8 cellular contexts compared by ENCODE assay signal in the genomic region with DNA sequence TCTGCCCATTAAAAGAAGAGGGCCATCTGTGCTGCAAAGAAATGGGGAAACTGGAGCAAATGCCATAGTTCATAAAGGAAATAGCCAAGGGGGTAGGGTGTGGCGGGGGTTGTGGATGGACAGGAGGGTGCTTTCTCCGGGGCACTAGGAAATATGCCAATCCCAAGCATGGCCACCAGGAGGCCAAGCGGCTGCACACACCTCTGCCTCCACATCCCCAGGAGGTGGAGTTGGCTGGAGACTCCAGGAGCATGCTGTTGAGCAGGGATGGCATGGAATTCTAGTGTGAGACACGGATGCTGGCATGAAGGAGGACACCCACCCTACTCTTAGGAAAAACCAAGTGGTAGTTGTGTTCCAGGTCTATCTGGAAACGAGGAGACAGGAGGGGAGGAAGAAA. TPM values are rescaled to one million over a fixed set of nuclear protein-coding genes. Genes with fewer than 3 reads are reported as not detected.
DNase-seq lines count a peak whose midpoint lies in the region; ATAC-seq, FAIRE-seq and TF ChIP-seq lines count a peak whose summit lies in the region.

No MANE protein-coding gene starts in this region.

- H4K20me1 ChIP-seq in OCI-LY7 (ENCODE audit: insufficient read depth, low read length): no peaks in the 10 kb centered on the region
- no peaks in the 10 kb centered on the region for H4K20me1 ChIP-seq in HepG2 (ENCODE audit: insufficient read depth, low read length)

- no peaks in the 10 kb centered on the region for H3K79me2 ChIP-seq in OCI-LY7 (ENCODE audit: insufficient read depth, low read depth, low read length)
- no peaks in the 10 kb centered on the region for H3K79me2 ChIP-seq in HepG2 (ENCODE audit: insufficient read depth, low read length)

- ATAC-seq in HepG2 (peak; percentile 98), GM18867 (IDR thresholded peaks at IDR 0.05; ENCODE audit: unreplicated experiment) (no peak), GM21737 (IDR thresholded peaks at IDR 0.05; ENCODE audit: unreplicated experiment) (no peak)

- CTCF ChIA-PET in OCI-LY7 (lab: Charles Lee; ENCODE audit: unreplicated experiment) (interaction anchor here (0.6 kb wide), 1 partner anchor 391 kb away, joined by 3 read pairs; no protein-coding TSS in a partner anchor), HepG2 (lab: Yijun Ruan, JAX; ENCODE audit: low intra/inter-chr PET ratio, low total read pairs) (interaction anchor here (1.4 kb wide), 1 partner anchor 88 kb away, joined by 23 read pairs; no protein-coding TSS in a partner anchor)

- no peak overlapping the region for H3K4me3 ChIP-seq in OCI-LY7 (ENCODE audit: low read depth, low read length, poor library complexity, severe bottlenecking)
- no peak overlapping the region for H3K4me3 ChIP-seq in adipocyte (ENCODE audit: low read length)
- no peak overlapping the region for H3K4me3 ChIP-seq in HepG2 (replicated peaks in 1 of 3; ENCODE audit: insufficient read depth in 1 of 3, low read depth in 2 of 3, low read length in 3 of 3)

- H3K9ac ChIP-seq in adipocyte (ENCODE audit: low read length) (peak overlapping the region; percentile 5), HepG2 (ENCODE audit: insufficient read depth, low read depth, low read length) (no peak overlapping the region)

- in situ Hi-C loops in HepG2 (cut with HindIII; ENCODE audit: extremely low pct_ligation_motif_present, low pct_unique_long_range_greater_than_20kb): loop anchor here (5.0 kb wide), 1 partner anchor 89 kb away; no protein-coding TSS in a partner anchor

- no peaks in the 10 kb centered on the region for H3K9me2 ChIP-seq in OCI-LY7 (ENCODE audit: insufficient read depth, low read length)

- H3K27ac ChIP-seq in OCI-LY7 (ENCODE audit: low read depth, low read length, poor library complexity, severe bottlenecking): no peak overlapping the region
- H3K27ac ChIP-seq in HepG2 (ENCODE audit: extremely low read length, insufficient read depth, low read length): no peak overlapping the region

- TF ChIP-seq POLR2A in HepG2 (IDR thresholded peaks at IDR 0.05; ENCODE audit: insufficient read depth in 1 of 2, low read depth in 2 of 2, low read length in 2 of 2): no peak

- no peaks in the 10 kb centered on the region for H3K4me1 ChIP-seq in OCI-LY7 (ENCODE audit: insufficient read depth, low read length, poor library complexity, severe bottlenecking)
- H3K4me1 ChIP-seq in adipocyte (ENCODE audit: control insufficient read depth, insufficient read depth, low read length): peaks cover 60% of the 10 kb centered on the region
- no peaks in the 10 kb centered on the region for H3K4me1 ChIP-seq in HepG2 (ENCODE audit: insufficient read depth, low read length)

- H3K4me2 ChIP-seq in OCI-LY7 (ENCODE audit: low read length): no peak overlapping the region
- no peak overlapping the region for H3K4me2 ChIP-seq in HepG2 (ENCODE audit: low read depth, low read length)

- TF ChIP-seq RAD21 in HepG2 (CRISPR knock-in tag; IDR thresholded peaks at IDR 0.05): peak; percentile 32; the same call in 1 of the 2 replicates

- no peak overlapping the region for H3K27ac Mint-ChIP-seq in activated T-helper 1 cell treated with anti-CD3 and anti-CD28 coated beads, Interleukin-12 subunit alpha, Interleukin-12 subunit beta, Interleukin-2, Interleukin-4 antibody, amounts not matched to agents 30 ng/mL and 10 ng/mL and 1 ng/mL, durations not matched to agents 14 hours and 24 hours and 36 hours

- no peaks in the 10 kb centered on the region for H3K9me3 Mint-ChIP-seq in activated T-helper 1 cell treated with anti-CD3 and anti-CD28 coated beads, Interleukin-12 subunit alpha, Interleukin-12 subunit beta, Interleukin-2, Interleukin-4 antibody, amounts not matched to agents 30 ng/mL and 10 ng/mL and 1 ng/mL, durations not matched to agents 14 hours and 24 hours and 36 hours

- TF ChIP-seq EP300 in HepG2 (IDR thresholded peaks at IDR 0.05; ENCODE audit: low read depth in 2 of 2, low read length in 2 of 2) (no peak), HepG2 (CRISPR knock-in tag; IDR thresholded peaks at IDR 0.05; ENCODE audit: borderline replicate concordance) (no peak)

- no peak for FAIRE-seq in HepG2 (lab: Jason Lieb, UNC)

- TF ChIP-seq CTCF in OCI-LY7 (conservative IDR thresholded peaks at IDR 0.05; ENCODE audit: low read length) (peak; percentile 69), HepG2 (CRISPR knock-in tag; IDR thresholded peaks at IDR 0.05) (peak; percentile 63)

- H3K27me3 ChIP-seq in adipocyte (replicated peaks; ENCODE audit: control insufficient read depth, insufficient read depth, low read length) (no peaks in the 10 kb centered on the region), HepG2 (ENCODE audit: control insufficient read depth in 1 of 2, insufficient read depth in 2 of 2, low read length in 2 of 2) (peaks cover 2 to 27% of the 10 kb centered on the region in 2 experiments; a peak in 3 of 5 replicates)

- H3K9me3 ChIP-seq in OCI-LY7 (ENCODE audit: low read length): no peaks in the 10 kb centered on the region
- H3K9me3 ChIP-seq in adipocyte (ENCODE audit: control insufficient read depth, low read length): no peaks in the 10 kb centered on the region
- H3K9me3 ChIP-seq in HepG2 (ENCODE audit: low read length): no peaks in the 10 kb centered on the region

- POLR2A ChIA-PET in OCI-LY7 (lab: Charles Lee): interaction anchor here (0.6 to 0.8 kb wide), 3 partner anchors 8 to 231 kb away, joined by 3 to 10 read pairs (median 4); no protein-coding TSS in a partner anchor
- POLR2A ChIA-PET in HepG2 (lab: Yijun Ruan, JAX): no interaction called here

- no TSS peak for BruUV-seq in OCI-LY7 (replicated peaks; lab: Mats Ljungman, UMichigan)
- no TSS peak for BruUV-seq in HepG2 (replicated peaks; lab: Mats Ljungman, UMichigan)

- peaks cover 8% of the 10 kb centered on the region for H3K4me1 Mint-ChIP-seq in activated T-helper 1 cell treated with anti-CD3 and anti-CD28 coated beads, Interleukin-12 subunit alpha, Interleukin-12 subunit beta, Interleukin-2, Interleukin-4 antibody, amounts not matched to agents 30 ng/mL and 10 ng/mL and 1 ng/mL, durations not matched to agents 14 hours and 24 hours and 36 hours (ENCODE audit: low read depth)

- no peaks in the 10 kb centered on the region for H3K36me3 Mint-ChIP-seq in activated T-helper 1 cell treated with anti-CD3 and anti-CD28 coated beads, Interleukin-12 subunit alpha, Interleukin-12 subunit beta, Interleukin-2, Interleukin-4 antibody, amounts not matched to agents 30 ng/mL and 10 ng/mL and 1 ng/mL, durations not matched to agents 14 hours and 24 hours and 36 hours (ENCODE audit: low read depth)

- no peak overlapping the region for H2AFZ ChIP-seq in OCI-LY7 (ENCODE audit: low read length)
- no peak overlapping the region for H2AFZ ChIP-seq in HepG2 (ENCODE audit: low read length)

- H3K4me3 Mint-ChIP-seq in activated T-helper 1 cell treated with anti-CD3 and anti-CD28 coated beads, Interleukin-12 subunit alpha, Interleukin-12 subunit beta, Interleukin-2, Interleukin-4 antibody, amounts not matched to agents 30 ng/mL and 10 ng/mL and 1 ng/mL, durations not matched to agents 14 hours and 24 hours and 36 hours: no peak overlapping the region

- H3K36me3 ChIP-seq in OCI-LY7 (ENCODE audit: insufficient read depth, low read length): no peaks in the 10 kb centered on the region
- H3K36me3 ChIP-seq in adipocyte (ENCODE audit: control insufficient read depth, insufficient read depth, low read length, severe bottlenecking): peaks cover 38% of the 10 kb centered on the region
- no peaks in the 10 kb centered on the region for H3K36me3 ChIP-seq in HepG2 (replicated peaks in 1 of 2; ENCODE audit: control insufficient read depth in 1 of 2, insufficient read depth in 2 of 2, low read length in 2 of 2)

- DNase-seq in activated T-helper 1 cell treated with Interleukin-2 at 50 U/mL for 16 hours (ENCODE audit: low read depth) (peak; percentile 5), OCI-LY7 (ENCODE audit: low spot score) (peak; percentile 23), adipocyte (ENCODE audit: low read depth) (peak; percentile 64), HepG2 (ENCODE audit: low spot score) (peak; percentile 21), cortex of kidney (lab: John Stamatoyannopoulos, UW) (no peak)
- DNase-seq in activated T-helper 1 cell treated with anti-CD3 and anti-CD28 coated beads, Interleukin-12 subunit alpha, Interleukin-12 subunit beta, Interleukin-2, Interleukin-4 antibody, amounts not matched to agents 30 ng/mL and 10 ng/mL and 1 ng/mL, durations not matched to agents 14 hours and 24 hours and 36 hours (ENCODE audit: low spot score): no peak

- WGBS in HepG2 (ENCODE audit: low lambda C conversion rate): 12% methylated on average over 5 of the region's 5 CpGs

- H3K27me3 Mint-ChIP-seq in activated T-helper 1 cell treated with anti-CD3 and anti-CD28 coated beads, Interleukin-12 subunit alpha, Interleukin-12 subunit beta, Interleukin-2, Interleukin-4 antibody, amounts not matched to agents 30 ng/mL and 10 ng/mL and 1 ng/mL, durations not matched to agents 14 hours and 24 hours and 36 hours (ENCODE audit: insufficient read depth): peaks cover 6% of the 10 kb centered on the region

- intact Hi-C loops in activated T-helper 1 cell treated with anti-CD3 and anti-CD28 coated beads, Interleukin-12 subunit alpha, Interleukin-12 subunit beta, Interleukin-2, Interleukin-4 antibody, amounts not matched to agents 30 ng/mL and 10 ng/mL and 1 ng/mL, durations not matched to agents 14 hours and 24 hours and 36 hours (cut with micrococcal nuclease): no loop called here
- intact Hi-C loops in OCI-LY7 (cut with micrococcal nuclease; ENCODE audit: unreplicated experiment): loop anchor here (10.0 kb wide), 1 partner anchor 91 kb away; no protein-coding TSS in a partner anchor
- intact Hi-C loops in HepG2 (cut with micrococcal nuclease; ENCODE audit: unreplicated experiment): loop anchor here (1.0 kb wide), 1 partner anchor 88 kb away; no protein-coding TSS in a partner anchor

RNA-seq across cellular contexts. Expression of a gene that starts 25.2 kb away (rescaled TPM):
- total RNA-seq in activated T-helper 1 cell treated with anti-CD3 and anti-CD28 coated beads, Interleukin-12 subunit alpha, Interleukin-12 subunit beta, Interleukin-2, Interleukin-4 antibody, amounts not matched to agents 30 ng/mL and 10 ng/mL and 1 ng/mL, durations not matched to agents 14 hours and 24 hours and 36 hours: 0.16 and 0.34 TPM in 2 replicates
- total RNA-seq in OCI-LY7 (2014; rRNA removed; shearing (Covaris generic)): not detected in 2 replicates
- total RNA-seq in OCI-LY7 (2022) (not detected in 2 replicates), HepG2 (2016; rRNA removed; fragmentation: Illumina TruSeq; extraction: Trizol) (not detected in 2 replicates)
- not detected in 2 replicates for total RNA-seq in HepG2 (2016; cell fraction: cytosol; rRNA removed; fragmentation: Illumina TruSeq; extraction: Trizol; ENCODE audit: low read depth)
- total RNA-seq in HepG2 (2016; cell fraction: insoluble cytoplasmic fraction; rRNA removed; fragmentation: Illumina TruSeq; extraction: Trizol): 0.02 TPM in 1 of 2 replicates, not detected in the other
- not detected in 2 replicates for total RNA-seq in HepG2 (2016; cell fraction: membrane; rRNA removed; fragmentation: Illumina TruSeq; extraction: Trizol)
- not detected in 2 replicates for total RNA-seq in HepG2 (2016; cell fraction: nucleus; rRNA removed; fragmentation: Illumina TruSeq; extraction: Trizol)
- polyA plus RNA-seq in HepG2 (2011; rRNA removed): 0.11 TPM in 1 of 2 replicates, not detected in the other
- polyA plus RNA-seq in HepG2 (2011; cell fraction: cytosol; rRNA removed): not detected in 2 replicates
- 0.05 TPM in 1 of 2 replicates, not detected in the other for polyA plus RNA-seq in HepG2 (2011; cell fraction: nucleus; rRNA removed)
- polyA plus RNA-seq in HepG2 (2012): 0.20 TPM in 1 of 2 replicates, not detected in the other
- polyA plus RNA-seq in HepG2 (2016; cell fraction: cytosol; fragmentation: Illumina TruSeq; extraction: Trizol; ENCODE audit: low read depth): not detected in 2 replicates
- not detected in 2 replicates for polyA plus RNA-seq in HepG2 (2016; cell fraction: insoluble cytoplasmic fraction; fragmentation: Illumina TruSeq; extraction: Trizol; ENCODE audit: low read depth)
- not detected in 2 replicates for polyA plus RNA-seq in HepG2 (2016; cell fraction: membrane; fragmentation: Illumina TruSeq; extraction: Trizol; ENCODE audit: low read depth)
- not detected in 2 replicates for polyA plus RNA-seq in HepG2 (2016; cell fraction: nucleus; fragmentation: Illumina TruSeq; extraction: Trizol; ENCODE audit: insufficient read depth, low read depth)
- polyA minus RNA-seq in HepG2 (2011; rRNA and poly(A)+ RNA removed; ENCODE audit: low replicate concordance): 0.10 and 7.0 TPM in 2 replicates
- polyA minus RNA-seq in HepG2 (2011; cell fraction: cytosol; rRNA and poly(A)+ RNA removed): not detected in 2 replicates
- polyA minus RNA-seq in HepG2 (2011; cell fraction: nucleus; rRNA and poly(A)+ RNA removed): not detected in 2 replicates

RNA-seq across cellular contexts. Expression of a gene that starts 54.3 kb away (rescaled TPM):
- 215 and 230 TPM in 2 replicates for total RNA-seq in activated T-helper 1 cell treated with anti-CD3 and anti-CD28 coated beads, Interleukin-12 subunit alpha, Interleukin-12 subunit beta, Interleukin-2, Interleukin-4 antibody, amounts not matched to agents 30 ng/mL and 10 ng/mL and 1 ng/mL, durations not matched to agents 14 hours and 24 hours and 36 hours
- total RNA-seq in OCI-LY7 (2014; rRNA removed; shearing (Covaris generic)): 194 and 244 TPM in 2 replicates
- total RNA-seq in OCI-LY7 (2022): 213 and 233 TPM in 2 replicates
- 258 and 374 TPM in 2 replicates for total RNA-seq in HepG2 (2016; rRNA removed; fragmentation: Illumina TruSeq; extraction: Trizol)
- 42.9 and 47.7 TPM in 2 replicates for total RNA-seq in HepG2 (2016; cell fraction: cytosol; rRNA removed; fragmentation: Illumina TruSeq; extraction: Trizol; ENCODE audit: low read depth)
- total RNA-seq in HepG2 (2016; cell fraction: insoluble cytoplasmic fraction; rRNA removed; fragmentation: Illumina TruSeq; extraction: Trizol): 255 and 390 TPM in 2 replicates
- 101 TPM in 2 replicates for total RNA-seq in HepG2 (2016; cell fraction: membrane; rRNA removed; fragmentation: Illumina TruSeq; extraction: Trizol)
- total RNA-seq in HepG2 (2016; cell fraction: nucleus; rRNA removed; fragmentation: Illumina TruSeq; extraction: Trizol): 105 and 106 TPM in 2 replicates
- polyA plus RNA-seq in HepG2 (2011; rRNA removed): 118 and 137 TPM in 2 replicates
- polyA plus RNA-seq in HepG2 (2011; cell fraction: cytosol; rRNA removed): 25.5 and 41.9 TPM in 2 replicates
- 11.4 and 17.2 TPM in 2 replicates for polyA plus RNA-seq in HepG2 (2011; cell fraction: nucleus; rRNA removed)
- polyA plus RNA-seq in HepG2 (2012): 154 and 171 TPM in 2 replicates
- polyA plus RNA-seq in HepG2 (2016; cell fraction: cytosol; fragmentation: Illumina TruSeq; extraction: Trizol; ENCODE audit: low read depth): 42.7 and 48.8 TPM in 2 replicates
- 390 and 432 TPM in 2 replicates for polyA plus RNA-seq in HepG2 (2016; cell fraction: insoluble cytoplasmic fraction; fragmentation: Illumina TruSeq; extraction: Trizol; ENCODE audit: low read depth)
- polyA plus RNA-seq in HepG2 (2016; cell fraction: membrane; fragmentation: Illumina TruSeq; extraction: Trizol; ENCODE audit: low read depth): 75.4 and 87.3 TPM in 2 replicates
- polyA plus RNA-seq in HepG2 (2016; cell fraction: nucleus; fragmentation: Illumina TruSeq; extraction: Trizol; ENCODE audit: insufficient read depth, low read depth): 144 and 145 TPM in 2 replicates
- 32.5 and 95.8 TPM in 2 replicates for polyA minus RNA-seq in HepG2 (2011; rRNA and poly(A)+ RNA removed; ENCODE audit: low replicate concordance)
- 80.3 and 89.3 TPM in 2 replicates for polyA minus RNA-seq in HepG2 (2011; cell fraction: cytosol; rRNA and poly(A)+ RNA removed)
- polyA minus RNA-seq in HepG2 (2011; cell fraction: nucleus; rRNA and poly(A)+ RNA removed): 53.6 and 57.8 TPM in 2 replicates

Comparison
In these comparisons a context has a peak if more than half of its experiments do, and no peak if none do; other contexts are left out.
1. DNase-seq: peak in activated T-helper 1 cell treated with Interleukin-2 at 50 U/mL for 16 hours (single experiment), OCI-LY7 (single experiment), adipocyte (single experiment) and HepG2 (single experiment); none in activated T-helper 1 cell treated with anti-CD3 and anti-CD28 coated beads, Interleukin-12 subunit alpha, Interleukin-12 subunit beta, Interleukin-2, Interleukin-4 antibody, amounts not matched to agents 30 ng/mL and 10 ng/mL and 1 ng/mL, durations not matched to agents 14 hours and 24 hours and 36 hours (single experiment) and cortex of kidney (single experiment).